23 cellular contexts compared by ENCODE assay signal in the genomic region with DNA sequence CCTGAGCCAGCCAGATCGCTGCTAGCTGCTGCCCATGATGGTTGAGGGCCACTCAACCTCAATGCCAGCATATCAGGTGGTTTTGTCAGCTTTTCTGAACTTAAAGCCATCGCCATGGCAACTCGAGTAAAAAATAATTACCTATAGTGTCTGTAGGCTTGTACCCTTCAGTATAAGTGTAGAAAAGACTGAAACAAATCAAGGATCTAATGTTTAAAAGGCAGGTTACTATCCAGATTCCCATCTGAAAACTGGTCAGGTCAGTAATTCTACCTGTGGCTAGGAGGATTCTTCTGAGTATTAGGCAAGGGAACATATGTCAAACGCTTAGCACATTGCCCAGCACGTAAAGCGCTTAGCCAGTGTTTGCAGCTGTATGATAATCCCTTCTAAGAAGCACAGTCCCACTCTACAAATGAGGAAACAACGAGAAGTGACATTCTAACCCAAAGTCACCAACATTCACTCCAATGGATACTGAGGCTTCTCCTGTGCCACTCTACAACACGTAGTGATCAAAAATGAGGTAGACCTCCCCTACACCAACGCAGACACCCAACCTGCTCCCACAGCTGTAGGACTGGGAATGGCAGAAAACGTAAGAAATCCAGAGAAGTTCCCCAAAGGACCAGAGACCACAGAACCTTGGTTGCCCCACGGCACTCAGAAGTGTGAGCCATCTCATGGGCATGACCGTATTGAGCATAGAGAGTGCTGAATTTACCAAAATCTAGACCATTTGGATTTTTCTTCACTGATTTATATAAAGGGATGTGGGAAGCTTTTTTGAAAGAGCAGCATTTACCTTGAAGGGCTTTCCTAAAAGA.
"Had no signal": no experiment of that assay in that cellular context is flagged by ENCODE, and none has a peak within 500 bp of the region (broad histone marks: within the 10 kb centered on the region; RNA-seq: fewer than 3 reads in every experiment).

No MANE protein-coding gene starts in this region.

- DNase-seq: activated B cell treated with CpG ODN at 0.5 μM for 24 hours; activated CD4-positive, alpha-beta memory T cell treated with anti-CD3 and anti-CD28 coated beads for 36 hours; activated CD4-positive, alpha-beta T cell treated with anti-CD3 and anti-CD28 coated beads for 4 hours; activated effector memory CD4-positive, alpha-beta T cell treated with anti-CD3 and anti-CD28 coated beads, Interleukin-2, amount 50 U/mL, for 16 hours; activated naive CD4-positive, alpha-beta T cell treated with anti-CD3 and anti-CD28 coated beads, Interleukin-2, amount 10 ng/mL, durations not matched to agents 7 days and 5 days; amygdala; cortex of kidney; endodermal cell; head of caudate nucleus; hypothalamus; left ventricle myocardium inferior; naive thymus-derived CD8-positive, alpha-beta T cell; ovary; psoas muscle; stimulated activated CD4-positive, alpha-beta T cell treated with anti-CD3 and anti-CD28 coated beads, Interleukin-12 subunit alpha, Interleukin-12 subunit beta, amount 100 ng/mL, for 4 hours; stimulated activated CD4-positive, alpha-beta T cell treated with anti-CD3 and anti-CD28 coated beads, Interleukin-4, amount 100 ng/mL, for 4 hours; stimulated activated naive CD8-positive, alpha-beta T cell treated with anti-CD3 and anti-CD28 coated beads, Interleukin-15, amount 100 ng/mL, for 72 hours; tibial artery; uterus had no signal

- H3K4me1 Mint-ChIP-seq: activated B cell treated with CpG ODN at 0.5 μM for 24 hours; activated naive CD4-positive, alpha-beta T cell treated with anti-CD3 and anti-CD28 coated beads, Interleukin-2, amount 10 ng/mL, durations not matched to agents 7 days and 5 days; mesothelial cell of epicardium; stimulated activated naive CD8-positive, alpha-beta T cell treated with anti-CD3 and anti-CD28 coated beads, Interleukin-15, amount 100 ng/mL, for 72 hours had no signal

- FAIRE-seq: TTC549 had no signal

- ATAC-seq: gastroesophageal sphincter; naive thymus-derived CD8-positive, alpha-beta T cell; psoas muscle; stimulated activated naive CD8-positive, alpha-beta T cell treated with anti-CD3 and anti-CD28 coated beads, Interleukin-15, amount 100 ng/mL, for 72 hours had no signal

- H3K4me3 Mint-ChIP-seq: activated B cell treated with CpG ODN at 0.5 μM for 24 hours; activated CD4-positive, alpha-beta memory T cell treated with anti-CD3 and anti-CD28 coated beads for 36 hours; activated naive CD4-positive, alpha-beta T cell treated with anti-CD3 and anti-CD28 coated beads, Interleukin-2, amount 10 ng/mL, durations not matched to agents 7 days and 5 days; endodermal cell; mesothelial cell of epicardium; naive thymus-derived CD8-positive, alpha-beta T cell; stimulated activated naive CD8-positive, alpha-beta T cell treated with anti-CD3 and anti-CD28 coated beads, Interleukin-15, amount 100 ng/mL, for 72 hours; T-helper 2 cell treated with Interferon-gamma antibody and Interleukin-4, amounts not matched to agents 5 μg/mL and 100 μg/mL, for 36 hours had no signal

- H3K27me3 Mint-ChIP-seq: activated B cell treated with CpG ODN at 0.5 μM for 24 hours; activated CD4-positive, alpha-beta memory T cell treated with anti-CD3 and anti-CD28 coated beads for 36 hours; activated naive CD4-positive, alpha-beta T cell treated with anti-CD3 and anti-CD28 coated beads, Interleukin-2, amount 10 ng/mL, durations not matched to agents 7 days and 5 days; naive thymus-derived CD8-positive, alpha-beta T cell; stimulated activated naive CD8-positive, alpha-beta T cell treated with anti-CD3 and anti-CD28 coated beads, Interleukin-15, amount 100 ng/mL, for 72 hours had no signal

- H3K27ac Mint-ChIP-seq: activated B cell treated with CpG ODN at 0.5 μM for 24 hours; activated CD4-positive, alpha-beta memory T cell treated with anti-CD3 and anti-CD28 coated beads for 36 hours; activated naive CD4-positive, alpha-beta T cell treated with anti-CD3 and anti-CD28 coated beads, Interleukin-2, amount 10 ng/mL, durations not matched to agents 7 days and 5 days; endodermal cell; mesothelial cell of epicardium; T-helper 2 cell treated with Interferon-gamma antibody and Interleukin-4, amounts not matched to agents 5 μg/mL and 100 μg/mL, for 36 hours had no signal

- H3K9me3 Mint-ChIP-seq: activated B cell treated with CpG ODN at 0.5 μM for 24 hours; activated CD4-positive, alpha-beta memory T cell treated with anti-CD3 and anti-CD28 coated beads for 36 hours; activated naive CD4-positive, alpha-beta T cell treated with anti-CD3 and anti-CD28 coated beads, Interleukin-2, amount 10 ng/mL, durations not matched to agents 7 days and 5 days; endodermal cell; mesothelial cell of epicardium; naive thymus-derived CD8-positive, alpha-beta T cell; stimulated activated naive CD8-positive, alpha-beta T cell treated with anti-CD3 and anti-CD28 coated beads, Interleukin-15, amount 100 ng/mL, for 72 hours; T-helper 2 cell treated with Interferon-gamma antibody and Interleukin-4, amounts not matched to agents 5 μg/mL and 100 μg/mL, for 36 hours had no signal
